Comparison of ENCODE assay signal across 9 cellular contexts in the genomic region with DNA sequence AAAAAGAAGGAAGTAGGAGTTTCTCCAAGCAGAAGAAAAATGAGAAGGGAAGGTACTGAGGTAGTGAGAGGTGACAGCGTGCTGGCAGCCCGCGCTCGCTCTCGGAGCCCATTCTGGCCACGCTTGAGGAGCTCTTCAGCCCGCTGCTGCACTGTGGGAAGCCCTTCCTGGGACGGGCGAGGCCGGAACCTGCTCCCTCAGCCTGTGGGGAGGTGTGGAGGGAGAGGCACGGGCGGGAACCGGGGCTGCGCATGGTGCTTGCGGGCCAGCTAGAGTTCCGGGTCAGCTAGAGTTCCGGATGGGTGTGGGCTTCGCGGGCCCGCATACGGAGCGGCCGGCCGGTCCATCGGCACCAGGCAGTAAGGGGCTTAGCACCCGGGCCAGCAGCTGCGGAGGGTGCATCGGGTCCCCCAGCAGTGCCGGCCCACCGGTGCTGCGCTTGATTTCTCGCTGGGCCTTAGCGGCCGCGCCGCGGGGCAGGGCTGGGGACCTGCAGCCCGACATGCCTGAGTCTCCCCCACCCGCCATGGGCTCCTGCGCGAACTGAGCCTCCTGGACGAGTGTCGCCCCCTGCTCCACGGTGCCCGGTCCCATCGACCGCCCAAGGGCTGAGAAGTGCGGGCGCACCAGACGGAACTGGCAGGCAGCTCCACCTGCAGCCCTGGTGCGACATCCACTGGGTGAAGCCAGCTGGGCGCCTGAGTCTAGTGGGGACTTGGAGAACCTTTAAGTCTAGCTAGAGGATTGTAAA. TPM values are rescaled to one million over a fixed set of nuclear protein-coding genes. Genes with fewer than 3 reads are reported as not detected.
A peak's percentile ranks its signal among the peaks of the same experiment; 100 is the strongest.
DNase-seq lines count a peak whose midpoint lies in the region; ATAC-seq and FAIRE-seq lines count a peak whose summit lies in the region.
"Had no signal": no experiment of that assay in that cellular context is flagged by ENCODE, and none has a peak within 500 bp of the region (broad histone marks: within the 10 kb centered on the region; RNA-seq: fewer than 3 reads in every experiment).

No MANE protein-coding gene starts in this region.

- H3K27ac Mint-ChIP-seq in activated naive CD8-positive, alpha-beta T cell treated with anti-CD3 and anti-CD28 coated beads, Interleukin-2, amount 10 ng/mL, durations not matched to agents 7 days and 5 days = no peak overlapping the region
- H3K27ac Mint-ChIP-seq in naive thymus-derived CD8-positive, alpha-beta T cell = peak overlapping the region in 1 of 10 donors; percentile 57

- no peak for FAIRE-seq in HTR-8/SVneo (lab: Jason Lieb, UNC)

- H3K36me3 ChIP-seq in trophoblast cell (ENCODE audit: control insufficient read depth in 1 of 2, insufficient read depth in 2 of 2, low read length in 2 of 2) = no peaks in the 10 kb centered on the region

- no CpG with 5 or more reads among the region's 52 CpGs for WGBS in trophoblast cell (ENCODE audit: extremely low coverage, insufficient coverage, insufficient read length)

- no peak overlapping the region for H4K91ac ChIP-seq in trophoblast cell (ENCODE audit: low read depth, low read length)

- DNase-seq in CMK (ENCODE audit: low read depth) = peak; percentile 15
- DNase-seq in activated naive CD8-positive, alpha-beta T cell treated with anti-CD3 and anti-CD28 coated beads, Interleukin-2, amount 10 ng/mL, durations not matched to agents 7 days and 5 days = peak; percentile 56
- peak in 5 of 10 donors; percentile 10 to 29 (median 22) for DNase-seq in naive thymus-derived CD8-positive, alpha-beta T cell
- DNase-seq in HTR-8/SVneo (ENCODE audit: insufficient read length, low spot score) = no peak
- DNase-seq in trophoblast cell = no peak
- DNase-seq in GOT3 (lab: John Stamatoyannopoulos, UW) = no peak
- DNase-seq in LoVo (ENCODE audit: low spot score) = no peak
- DNase-seq: dorsolateral prefrontal cortex had no signal

- H3K4me3 ChIP-seq in trophoblast cell (ENCODE audit: low read depth, low read length) = no peak overlapping the region

- ATAC-seq in HG03354 (IDR thresholded peaks at IDR 0.05; ENCODE audit: poor library complexity, severe bottlenecking, unreplicated experiment) = peak; percentile 42
- peak; percentile 67 for ATAC-seq in activated naive CD8-positive, alpha-beta T cell treated with anti-CD3 and anti-CD28 coated beads, Interleukin-2, amount 10 ng/mL, durations not matched to agents 7 days and 5 days (ENCODE audit: low read depth)
- peak; percentile 46 to 63 for ATAC-seq in naive thymus-derived CD8-positive, alpha-beta T cell

- no peak overlapping the region for H3K18ac ChIP-seq in trophoblast cell (ENCODE audit: low read length)

- no peak overlapping the region for H3K9ac ChIP-seq in trophoblast cell (ENCODE audit: low read length)

- peaks cover 5% of the 10 kb centered on the region for H3K9me3 Mint-ChIP-seq in activated naive CD8-positive, alpha-beta T cell treated with anti-CD3 and anti-CD28 coated beads, Interleukin-2, amount 10 ng/mL, durations not matched to agents 7 days and 5 days
- H3K9me3 Mint-ChIP-seq in naive thymus-derived CD8-positive, alpha-beta T cell = peaks cover 0 to 10% (median 0%) of the 10 kb centered on the region in 9 donors

- peak overlapping the region; percentile 84 for H3K4me3 Mint-ChIP-seq in activated naive CD8-positive, alpha-beta T cell treated with anti-CD3 and anti-CD28 coated beads, Interleukin-2, amount 10 ng/mL, durations not matched to agents 7 days and 5 days
- H3K4me3 Mint-ChIP-seq in naive thymus-derived CD8-positive, alpha-beta T cell = peak overlapping the region; percentile 63 to 90 (median 78)

- H3K27me3 Mint-ChIP-seq in activated naive CD8-positive, alpha-beta T cell treated with anti-CD3 and anti-CD28 coated beads, Interleukin-2, amount 10 ng/mL, durations not matched to agents 7 days and 5 days = peaks cover 76% of the 10 kb centered on the region
- peaks cover 23 to 90% (median 42%) of the 10 kb centered on the region in 5 donors for H3K27me3 Mint-ChIP-seq in naive thymus-derived CD8-positive, alpha-beta T cell

- H2AK5ac ChIP-seq in trophoblast cell (ENCODE audit: low read length) = no peak overlapping the region

- no peaks in the 10 kb centered on the region for H3K4me1 ChIP-seq in trophoblast cell (ENCODE audit: control insufficient read depth in 1 of 2, insufficient read depth in 2 of 2, low read length in 2 of 2)

- no peaks in the 10 kb centered on the region for H3K79me2 ChIP-seq in trophoblast cell (ENCODE audit: control insufficient read depth, insufficient read depth, low read length, poor library complexity)

- no peak overlapping the region for H2BK12ac ChIP-seq in trophoblast cell (ENCODE audit: low read length)

- no peak overlapping the region for H4K12ac ChIP-seq in trophoblast cell (ENCODE audit: low read depth, low read length)

- H3K36me3 Mint-ChIP-seq in activated naive CD8-positive, alpha-beta T cell treated with anti-CD3 and anti-CD28 coated beads, Interleukin-2, amount 10 ng/mL, durations not matched to agents 7 days and 5 days = no peaks in the 10 kb centered on the region
- H3K36me3 Mint-ChIP-seq in naive thymus-derived CD8-positive, alpha-beta T cell = peaks cover 1 to 9% (median 5%) of the 10 kb centered on the region in 3 donors

- no peak overlapping the region for H2BK120ac ChIP-seq in trophoblast cell (ENCODE audit: insufficient read depth, low read length, poor library complexity)

- no peaks in the 10 kb centered on the region for H3K79me1 ChIP-seq in trophoblast cell (ENCODE audit: low read length)

- no peak overlapping the region for H3K14ac ChIP-seq in trophoblast cell (ENCODE audit: low read length)

- no peak overlapping the region for H2AFZ ChIP-seq in trophoblast cell (ENCODE audit: insufficient read depth, low read length, poor library complexity)

- no peak overlapping the region for H2BK5ac ChIP-seq in trophoblast cell (ENCODE audit: low read depth, low read length, poor library complexity)

- H3K27me3 ChIP-seq in trophoblast cell (ENCODE audit: insufficient read depth, low read length) = no peaks in the 10 kb centered on the region

- no peak overlapping the region for H3K23ac ChIP-seq in trophoblast cell (ENCODE audit: low read length)

- no peak overlapping the region for H3K4ac ChIP-seq in trophoblast cell (ENCODE audit: low read depth, low read length)

- POLR2A ChIA-PET in activated naive CD8-positive, alpha-beta T cell treated with anti-CD3 and anti-CD28 coated beads, Interleukin-2, amount 10 ng/mL, durations not matched to agents 7 days and 5 days (lab: Charles Lee) = interaction anchor here (2.9 kb wide), 1 partner anchor 18 kb away, joined by 11 read pairs; no protein-coding TSS in a partner anchor
- POLR2A ChIA-PET in naive thymus-derived CD8-positive, alpha-beta T cell (lab: Charles Lee) = interaction anchor here (0.6 to 1.4 kb wide), 2 partner anchors 19 to 321 kb away, joined by 3 to 4 read pairs; no protein-coding TSS in a partner anchor

- H4K8ac ChIP-seq in trophoblast cell (ENCODE audit: low read depth, low read length) = no peak overlapping the region

- no peak overlapping the region for H3K4me2 ChIP-seq in trophoblast cell (ENCODE audit: low read length)

- H3K9me3 ChIP-seq in trophoblast cell (ENCODE audit: insufficient read depth, low read depth, low read length) = peaks cover 2% of the 10 kb centered on the region

- H3K27ac ChIP-seq in trophoblast cell (ENCODE audit: low read depth, low read length) = no peak overlapping the region
- H3K27ac ChIP-seq: dorsolateral prefrontal cortex had no signal

- peaks cover 8% of the 10 kb centered on the region for H3K4me1 Mint-ChIP-seq in activated naive CD8-positive, alpha-beta T cell treated with anti-CD3 and anti-CD28 coated beads, Interleukin-2, amount 10 ng/mL, durations not matched to agents 7 days and 5 days
- H3K4me1 Mint-ChIP-seq in naive thymus-derived CD8-positive, alpha-beta T cell = peaks cover 2 to 7% (median 4%) of the 10 kb centered on the region in 4 donors

RNA-seq across cellular contexts. Expression of gene CYS1, which starts 11.1 kb away (rescaled TPM):
- total RNA-seq in activated naive CD8-positive, alpha-beta T cell treated with anti-CD3 and anti-CD28 coated beads, Interleukin-2, amount 10 ng/mL, durations not matched to agents 7 days and 5 days = under 1 TPM; 0.11 to 0.14 TPM
- not detected for total RNA-seq in naive thymus-derived CD8-positive, alpha-beta T cell
- not detected for polyA plus RNA-seq in naive thymus-derived CD8-positive, alpha-beta T cell
- 0.53 and 0.71 TPM in 2 replicates for polyA plus RNA-seq in trophoblast cell (2013)

RNA-seq across cellular contexts. Expression of gene RRM2, which starts 31.2 kb away (rescaled TPM):
- total RNA-seq in activated naive CD8-positive, alpha-beta T cell treated with anti-CD3 and anti-CD28 coated beads, Interleukin-2, amount 10 ng/mL, durations not matched to agents 7 days and 5 days = 100 to 1,000 TPM; 320 to 355 TPM
- total RNA-seq in naive thymus-derived CD8-positive, alpha-beta T cell = 1 to 10 TPM in 1 of 2 experiments, under 1 TPM in 1; 0.66 to 1.4 TPM
- under 1 TPM in 1 of 3 donors, not detected in 2; 0.58 TPM for polyA plus RNA-seq in naive thymus-derived CD8-positive, alpha-beta T cell
- polyA plus RNA-seq in trophoblast cell (2013) = 208 and 228 TPM in 2 replicates

RNA-seq across cellular contexts. Expression of gene KLF11, which starts 48.0 kb away (rescaled TPM):
- total RNA-seq in activated naive CD8-positive, alpha-beta T cell treated with anti-CD3 and anti-CD28 coated beads, Interleukin-2, amount 10 ng/mL, durations not matched to agents 7 days and 5 days = 1 to 10 TPM; 6.8 to 7.1 TPM
- 10 to 100 TPM in 1 of 2 experiments, 1 to 10 TPM in 1; 6.5 to 10.8 TPM for total RNA-seq in naive thymus-derived CD8-positive, alpha-beta T cell
- 1 to 10 TPM; 1.3 to 4.3 (median 2.1) TPM for polyA plus RNA-seq in naive thymus-derived CD8-positive, alpha-beta T cell
- 4.4 and 4.5 TPM in 2 replicates for polyA plus RNA-seq in trophoblast cell (2013)

Comparison
In these comparisons a context has a peak if more than half of its experiments do, and no peak if none do; other contexts are left out.
1. DNase-seq: peak in CMK (single experiment) and activated naive CD8-positive, alpha-beta T cell treated with anti-CD3 and anti-CD28 coated beads, Interleukin-2, amount 10 ng/mL, durations not matched to agents 7 days and 5 days (single experiment); none in HTR-8/SVneo (single experiment), trophoblast cell (0 of 2), GOT3 (single experiment) and LoVo (single experiment).
2. RNA of gene RRM2, which starts 31.2 kb away (total RNA-seq): 320 to 355 TPM in activated naive CD8-positive, alpha-beta T cell treated with anti-CD3 and anti-CD28 coated beads, Interleukin-2, amount 10 ng/mL, durations not matched to agents 7 days and 5 days; 0.66 to 1.4 TPM in naive thymus-derived CD8-positive, alpha-beta T cell; every median in the first group is over 100 times any median in the second.
3. Peak in every context shown above with its lines, with median percentiles within 50 percentile points of each other: ATAC-seq.